8 cellular contexts compared by ENCODE assay signal in the genomic region with DNA sequence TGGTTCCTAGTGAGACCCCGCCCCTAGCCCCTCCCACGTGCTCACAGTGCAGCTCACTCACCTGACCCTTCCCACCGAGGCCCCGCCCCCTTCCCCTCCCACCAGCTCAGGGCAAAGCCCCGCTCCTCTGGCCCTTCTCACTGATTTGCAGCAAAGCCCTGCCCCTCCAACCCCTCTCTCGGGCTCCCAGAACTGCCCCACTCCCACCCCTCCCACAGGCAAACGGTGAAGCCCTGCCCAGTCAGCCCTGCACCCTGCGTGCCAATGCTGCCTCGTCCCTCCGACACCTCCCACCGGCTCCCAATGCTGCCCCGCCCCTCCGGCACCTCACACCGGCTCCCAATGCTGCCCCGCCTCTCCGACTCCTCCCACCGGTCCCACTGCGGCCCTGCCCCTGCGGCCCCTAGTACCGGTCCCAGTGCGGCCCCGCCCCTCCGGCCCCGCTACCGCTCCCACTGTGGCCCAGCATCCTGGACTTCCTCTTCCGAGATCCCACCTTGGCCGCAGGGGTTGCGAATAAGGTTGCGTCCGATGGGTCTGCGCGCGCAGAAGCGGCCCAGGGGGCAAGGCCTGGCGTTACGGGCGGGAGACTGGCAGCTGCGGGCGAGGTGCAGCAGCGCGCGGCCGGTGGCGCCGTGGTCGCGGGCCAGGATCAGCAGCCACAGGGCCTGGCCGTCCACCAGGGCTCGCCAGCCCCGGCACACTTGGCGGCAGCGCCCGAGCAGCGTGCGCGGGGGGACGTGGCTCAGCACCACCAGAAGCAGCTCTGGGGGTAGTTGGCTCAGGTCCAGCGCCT. TPM values are rescaled to one million over a fixed set of nuclear protein-coding genes. Genes with fewer than 3 reads are reported as not detected.
DNase-seq lines count a peak whose midpoint lies in the region; ATAC-seq and TF ChIP-seq lines count a peak whose summit lies in the region.

No MANE protein-coding gene starts in this region.

- H3K4me3 ChIP-seq in lower lobe of right lung = peak overlapping the region; percentile 72

- no peak overlapping the region for H3K27ac Mint-ChIP-seq in activated CD8-positive, alpha-beta T cell treated with anti-CD3 and anti-CD28 coated beads, Interleukin-2, amount 10 ng/mL, durations not matched to agents 7 days and 5 days

- H3K4me3 Mint-ChIP-seq in activated CD8-positive, alpha-beta T cell treated with anti-CD3 and anti-CD28 coated beads, Interleukin-2, amount 10 ng/mL, durations not matched to agents 7 days and 5 days = peak overlapping the region; percentile 53

- no peak for TF ChIP-seq CTCF in lower lobe of right lung (IDR thresholded peaks at IDR 0.05)

- H3K9me3 ChIP-seq in lower lobe of right lung = no peaks in the 10 kb centered on the region

- intact Hi-C loops in lower lobe of right lung (cut with DNase I) = no loop called here

- H3K27me3 Mint-ChIP-seq in activated CD8-positive, alpha-beta T cell treated with anti-CD3 and anti-CD28 coated beads, Interleukin-2, amount 10 ng/mL, durations not matched to agents 7 days and 5 days (ENCODE audit: low read depth) = peaks cover 29% of the 10 kb centered on the region

- H3K4me1 ChIP-seq in lower lobe of right lung = peaks cover 17% of the 10 kb centered on the region

- ATAC-seq in HG02798 (IDR thresholded peaks at IDR 0.05; ENCODE audit: poor library complexity, unreplicated experiment) (peak; percentile 73), lower lobe of right lung (peak; percentile 98), GM21423 (IDR thresholded peaks at IDR 0.05; ENCODE audit: unreplicated experiment) (no peak)
- peak; percentile 95 for ATAC-seq in activated CD8-positive, alpha-beta T cell treated with anti-CD3 and anti-CD28 coated beads, Interleukin-2, amount 10 ng/mL, durations not matched to agents 7 days and 5 days

- H3K36me3 Mint-ChIP-seq in activated CD8-positive, alpha-beta T cell treated with anti-CD3 and anti-CD28 coated beads, Interleukin-2, amount 10 ng/mL, durations not matched to agents 7 days and 5 days (ENCODE audit: low read depth) = no peaks in the 10 kb centered on the region

- DNase-seq in DMS114 treated with DMSO at 0.1 percent for 48 hours (lab: John Stamatoyannopoulos, UW; ENCODE audit: unreplicated experiment) (peak; percentile 97), NCI-H69 (lab: John Stamatoyannopoulos, UW) (peak; percentile 90), ecto neural progenitor cell (ENCODE audit: low spot score) (peak; percentile 98), lower lobe of right lung (peak; percentile 96)
- DNase-seq in activated CD8-positive, alpha-beta T cell treated with anti-CD3 and anti-CD28 coated beads, Interleukin-2, amount 10 ng/mL, durations not matched to agents 7 days and 5 days = peak; percentile 78
- peak; percentile 47 to 67 (median 49) for DNase-seq in stimulated activated CD4-positive, alpha-beta T cell treated with anti-CD3 and anti-CD28 coated beads, TNF-alpha, amount 100 ng/mL, for 1 hour (ENCODE audit: low read depth in 3 of 3, low spot score in 1 of 3)

- POLR2A ChIA-PET in activated CD8-positive, alpha-beta T cell treated with anti-CD3 and anti-CD28 coated beads, Interleukin-2, amount 10 ng/mL, durations not matched to agents 7 days and 5 days (lab: Charles Lee) = no interaction called here

- H3K36me3 ChIP-seq in lower lobe of right lung = no peaks in the 10 kb centered on the region

- no peaks in the 10 kb centered on the region for H3K9me3 Mint-ChIP-seq in activated CD8-positive, alpha-beta T cell treated with anti-CD3 and anti-CD28 coated beads, Interleukin-2, amount 10 ng/mL, durations not matched to agents 7 days and 5 days (ENCODE audit: insufficient read depth)

- peak overlapping the region; percentile 70 for H3K27ac ChIP-seq in lower lobe of right lung

- peaks cover 13% of the 10 kb centered on the region for H3K27me3 ChIP-seq in lower lobe of right lung (ENCODE audit: low read depth)

- H3K4me1 Mint-ChIP-seq in activated CD8-positive, alpha-beta T cell treated with anti-CD3 and anti-CD28 coated beads, Interleukin-2, amount 10 ng/mL, durations not matched to agents 7 days and 5 days (ENCODE audit: low read depth) = peaks cover 11% of the 10 kb centered on the region

- CTCF ChIA-PET in activated CD8-positive, alpha-beta T cell treated with anti-CD3 and anti-CD28 coated beads, Interleukin-2, amount 10 ng/mL, durations not matched to agents 7 days and 5 days (lab: Charles Lee) = no interaction called here

RNA-seq across cellular contexts. Expression of a gene that starts 0.8 kb away (rescaled TPM):
- total RNA-seq in activated CD8-positive, alpha-beta T cell treated with anti-CD3 and anti-CD28 coated beads, Interleukin-2, amount 10 ng/mL, durations not matched to agents 7 days and 5 days = not detected
- total RNA-seq in lower lobe of right lung = 6.4 TPM

RNA-seq across cellular contexts. Expression of a gene that starts 52.6 kb away (rescaled TPM):
- total RNA-seq in activated CD8-positive, alpha-beta T cell treated with anti-CD3 and anti-CD28 coated beads, Interleukin-2, amount 10 ng/mL, durations not matched to agents 7 days and 5 days = not detected
- not detected for total RNA-seq in lower lobe of right lung

RNA-seq across cellular contexts. Expression of a gene that starts 56.0 kb away (rescaled TPM):
- total RNA-seq in activated CD8-positive, alpha-beta T cell treated with anti-CD3 and anti-CD28 coated beads, Interleukin-2, amount 10 ng/mL, durations not matched to agents 7 days and 5 days = not detected
- 10.5 TPM for total RNA-seq in lower lobe of right lung

Comparison
In these comparisons a context has a peak if more than half of its experiments do, and no peak if none do; other contexts are left out.
1. RNA of a gene that starts 56.0 kb away (total RNA-seq): 10.5 TPM in lower lobe of right lung (single experiment); not detected in activated CD8-positive, alpha-beta T cell treated with anti-CD3 and anti-CD28 coated beads, Interleukin-2, amount 10 ng/mL, durations not matched to agents 7 days and 5 days; every median in the first group is over 10 times any median in the second.
2. Peak in every context shown above with its lines, with median percentiles within 50 percentile points of each other: DNase-seq.